Comparison of ENCODE assay signal across 35 cellular contexts in the genomic region with DNA sequence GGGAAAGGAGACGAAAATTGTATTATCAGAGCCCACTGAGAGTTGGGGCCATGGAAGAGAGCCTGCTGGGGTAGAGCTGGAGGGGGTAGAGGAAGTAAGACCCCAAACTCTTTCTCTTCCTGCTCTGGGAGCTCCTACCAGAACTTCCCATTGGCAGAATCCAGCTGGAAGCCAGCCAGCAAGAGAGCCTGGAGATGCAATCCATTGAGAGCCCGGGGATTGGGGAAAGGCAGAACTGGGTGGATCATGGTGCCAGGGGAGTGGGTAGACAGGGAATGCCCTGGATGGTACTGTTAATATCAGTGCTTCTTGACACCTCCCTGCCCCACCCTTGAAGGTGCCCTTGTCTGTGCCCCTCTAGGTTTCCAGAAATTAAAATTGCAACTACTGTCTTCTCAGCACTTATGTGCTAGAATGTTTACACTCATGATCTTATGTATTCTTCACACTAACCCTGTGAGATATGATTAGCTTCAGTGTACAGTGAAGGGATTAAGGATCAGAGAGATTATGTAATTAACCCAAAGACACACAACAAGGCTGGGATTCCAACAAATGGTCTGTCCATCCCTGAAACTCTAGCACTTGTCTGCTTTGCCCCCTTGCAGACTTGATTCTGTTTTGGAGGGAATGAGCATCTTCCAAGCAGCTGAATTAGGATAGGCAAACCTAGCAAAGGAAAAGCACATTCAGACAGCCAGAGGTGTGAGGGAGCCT.
"Had no signal": no experiment of that assay in that cellular context is flagged by ENCODE, and none has a peak within 500 bp of the region (broad histone marks: within the 10 kb centered on the region; RNA-seq: fewer than 3 reads in every experiment).

No MANE protein-coding gene starts in this region.

- H3K27ac ChIP-seq: ascending aorta, breast epithelium, PC-9, RWPE1 had no signal

- H3K27me3 ChIP-seq: ascending aorta, breast epithelium, MG63 had no signal

- H3K36me3 ChIP-seq: ascending aorta, breast epithelium, MG63 had no signal

- ATAC-seq: activated CD4-positive, alpha-beta T cell treated with anti-CD3 and anti-CD28 coated beads for 36 hours; activated CD4-positive, CD25-positive, alpha-beta regulatory T cell treated with anti-CD3 and anti-CD28 coated beads, Interleukin-2, amount 50 U/mL, for 24 hours; activated CD8-positive, alpha-beta T cell treated with anti-CD3 and anti-CD28 coated beads, Interleukin-2, amount 10 ng/mL, durations not matched to agents 7 days and 5 days; Right ventricle myocardium inferior; SK-N-SH treated with all-trans-retinoic acid at 6 μM for 48 hours had no signal

- FAIRE-seq: RCC 7860, TTC549 had no signal

- DNase-seq: activated CD4-positive, alpha-beta T cell treated with anti-CD3 and anti-CD28 coated beads for 36 hours; activated CD4-positive, alpha-beta T cell treated with anti-CD3 and anti-CD28 coated beads, Interleukin-2, amount 10 ng/mL, durations not matched to agents 7 days and 5 days; activated CD4-positive, alpha-beta T cell treated with anti-CD3 and anti-CD28 coated beads, Interleukin-2, amount 50 U/mL, for 48 hours; activated CD8-positive, alpha-beta T cell treated with anti-CD3 and anti-CD28 coated beads, Interleukin-2, amount 10 ng/mL, durations not matched to agents 7 days and 5 days; activated gamma-delta T cell; activated naive CD4-positive, alpha-beta T cell treated with Interleukin-2 at 50 U/mL for 16 hours; activated naive CD8-positive, alpha-beta T cell treated with anti-CD3 and anti-CD28 coated beads, Interleukin-2, amount 10 ng/mL, durations not matched to agents 7 days and 5 days; activated T-cell treated with anti-CD3 and anti-CD28 coated beads, Interleukin-2, amount 50 U/mL, for 24 hours; caudate nucleus; cerebellar nuclear complex; Kasumi-1; KG1; MG63; NCI-H1048; NCI-H1105 treated with DMSO at 0.1 percent for 48 hours; NCI-H1436; NCI-H1694; NCI-H1930; NCI-H2081 treated with DMSO at 0.1 percent for 48 hours; NCI-H2171; NCI-H526 treated with DMSO at 0.1 percent for 48 hours; NCI-H774; PC-9; SIG-M5; T-helper 1 cell; T-helper 2 cell; T-helper 9 cell had no signal

- H3K9me3 ChIP-seq: ascending aorta, breast epithelium, MG63 had no signal

- H3K4me1 ChIP-seq: ascending aorta, breast epithelium had no signal

- H3K4me3 ChIP-seq: ascending aorta, breast epithelium, MG63, PC-9 had no signal
